ENCODE assay signal across 14 cellular contexts in the genomic region with DNA sequence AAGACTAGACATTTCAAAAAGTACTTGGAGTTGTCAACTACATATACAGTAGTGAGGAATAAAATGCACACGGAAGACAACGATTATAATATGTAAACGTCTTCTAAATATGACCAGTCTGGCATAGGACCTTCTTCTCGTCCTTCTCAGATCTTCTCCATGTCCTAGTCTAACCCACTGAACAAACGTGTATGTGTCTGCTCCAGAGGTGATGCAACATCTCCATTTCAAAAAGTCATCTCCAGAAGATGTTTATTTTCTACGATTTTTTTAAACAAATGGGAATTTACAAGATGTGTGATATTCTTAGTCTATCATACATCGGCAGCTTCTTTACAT.
DNase-seq lines count a peak whose midpoint lies in the region; ATAC-seq and TF ChIP-seq lines count a peak whose summit lies in the region.
"Had no signal": no experiment of that assay in that cellular context is flagged by ENCODE, and none has a peak within 500 bp of the region (broad histone marks: within the 10 kb centered on the region; RNA-seq: fewer than 3 reads in every experiment).

No MANE protein-coding gene starts in this region.

- 83% methylated on average over 7 of the region's 7 CpGs for WGBS in HUES64
- 91 to 96% methylated on average over 5 to 7 of the region's 7 CpGs for WGBS in endodermal cell (ENCODE audit: insufficient coverage in 1 of 2, insufficient read length in 1 of 2), 2 experiments
- 91% methylated on average over 7 of the region's 7 CpGs for WGBS in smooth muscle cell (ENCODE audit: low lambda C conversion rate)

- no peaks in the 10 kb centered on the region for H3F3A ChIP-seq in GM23338 (replicated peaks; ENCODE audit: low read depth)
- no peaks in the 10 kb centered on the region for H3F3A ChIP-seq in smooth muscle cell (ENCODE audit: low read depth)

- H3K4me3 ChIP-seq in GM23338 (peak overlapping the region; percentile 73), HUES64 (ENCODE audit: low read length) (peak overlapping the region; percentile 50), endodermal cell (ENCODE audit: low read length) (no peak overlapping the region), smooth muscle cell (no peak overlapping the region), dorsolateral prefrontal cortex (no peak overlapping the region)

- H3K9me3 ChIP-seq in HUES64 (ENCODE audit: insufficient read depth, low read depth, low read length) (no peaks in the 10 kb centered on the region), endodermal cell (ENCODE audit: control insufficient read depth, low read length) (no peaks in the 10 kb centered on the region), smooth muscle cell (replicated peaks; ENCODE audit: low read depth) (no peaks in the 10 kb centered on the region)
- H3K9me3 ChIP-seq: Caco-2 had no signal

- H3K27me3 Mint-ChIP-seq in GM23338 (ENCODE audit: insufficient read depth, low read depth, poor library complexity) (peaks cover 12% of the 10 kb centered on the region), endodermal cell (ENCODE audit: insufficient read depth) (peaks cover 28% of the 10 kb centered on the region)

- no peak for TF ChIP-seq CTCF in GM23338 (conservative IDR thresholded peaks at IDR 0.05; ENCODE audit: low read depth in 2 of 2)
- TF ChIP-seq CTCF in endodermal cell (conservative IDR thresholded peaks at IDR 0.05), result no peak
- no peak for TF ChIP-seq CTCF in smooth muscle cell (IDR thresholded peaks at IDR 0.05; ENCODE audit: borderline replicate concordance, insufficient read depth, poor library complexity, severe bottlenecking)
- no peak for TF ChIP-seq CTCF in GM13976 (IDR thresholded peaks at IDR 0.05; ENCODE audit: borderline replicate concordance, control extremely low read depth, extremely low read depth, insufficient read depth, missing control alignments)
- TF ChIP-seq CTCF in dorsolateral prefrontal cortex (IDR thresholded peaks at IDR 0.05 in 54 of 56, conservative IDR thresholded peaks at IDR 0.05 in 2 of 56; ENCODE audit: low read depth in 1 of 56, partially characterized antibody in 56 of 56), result no peak

- DNase-seq in GM23338 (ENCODE audit: low spot score), result no peak
- DNase-seq in endodermal cell, result no peak
- DNase-seq in smooth muscle cell (lab: John Stamatoyannopoulos, UW; ENCODE audit: unreplicated experiment), result no peak
- DNase-seq in GM13976 (ENCODE audit: low spot score), result no peak
- no peak for DNase-seq in dorsolateral prefrontal cortex
- no peak for DNase-seq in RPMI8226
- DNase-seq: Caco-2; CD8-positive, alpha-beta T cell; DND-41; GF-D8 had no signal

- no peak overlapping the region for H3K27ac Mint-ChIP-seq in GM23338
- H3K27ac Mint-ChIP-seq in endodermal cell, result no peak overlapping the region
- H3K27ac Mint-ChIP-seq: CD14-positive monocyte; CD8-positive, alpha-beta T cell had no signal

- ATAC-seq in GM23338 (no peak), HG02973 (IDR thresholded peaks at IDR 0.05; ENCODE audit: unreplicated experiment) (no peak)
- ATAC-seq: CD8-positive, alpha-beta T cell had no signal

- H3K4me1 Mint-ChIP-seq in GM23338 (peaks cover 9% of the 10 kb centered on the region; the same call in 2 of the 3 replicates), endodermal cell (peaks cover 18% of the 10 kb centered on the region)
- H3K4me1 Mint-ChIP-seq: CD14-positive monocyte had no signal

- H3K36me3 ChIP-seq in GM23338 (ENCODE audit: insufficient read depth) (no peaks in the 10 kb centered on the region), HUES64 (ENCODE audit: insufficient read depth, low read length) (no peaks in the 10 kb centered on the region), endodermal cell (ENCODE audit: control insufficient read depth, insufficient read depth, low read length) (no peaks in the 10 kb centered on the region), smooth muscle cell (ENCODE audit: low read depth) (no peaks in the 10 kb centered on the region)

- intact Hi-C loops in dorsolateral prefrontal cortex (cut with DNase I), result no loop called here

- peak overlapping the region; percentile 78 for H3K4me3 Mint-ChIP-seq in GM23338
- H3K4me3 Mint-ChIP-seq in endodermal cell, result peak overlapping the region; percentile 64
- H3K4me3 Mint-ChIP-seq: CD8-positive, alpha-beta T cell had no signal

- H3K27me3 ChIP-seq in GM23338 (ENCODE audit: insufficient read depth) (peaks cover 21% of the 10 kb centered on the region), HUES64 (ENCODE audit: insufficient read depth, low read length) (peaks cover 2% of the 10 kb centered on the region; the same call in 1 of the 2 replicates), endodermal cell (ENCODE audit: control insufficient read depth, insufficient read depth, low read length, poor library complexity, severe bottlenecking) (no peaks in the 10 kb centered on the region), smooth muscle cell (ENCODE audit: low read depth) (no peaks in the 10 kb centered on the region), dorsolateral prefrontal cortex (peaks cover 0 to 85% (median 43%) of the 10 kb centered on the region in 45 donors)

- H3K9ac ChIP-seq in HUES64 (ENCODE audit: low read depth, low read length), result no peak overlapping the region
- no peak overlapping the region for H3K9ac ChIP-seq in endodermal cell (ENCODE audit: extremely low read depth, low read length, poor library complexity, severe bottlenecking)
- no peak overlapping the region for H3K9ac ChIP-seq in smooth muscle cell (ENCODE audit: low read depth)

- H3K79me2 ChIP-seq in GM23338 (replicated peaks; ENCODE audit: insufficient read depth), result no peaks in the 10 kb centered on the region
- H3K79me2 ChIP-seq in smooth muscle cell (ENCODE audit: low read depth), result no peaks in the 10 kb centered on the region

- H3K9me3 Mint-ChIP-seq in GM23338 (no peaks in the 10 kb centered on the region), endodermal cell (no peaks in the 10 kb centered on the region)
- H3K9me3 Mint-ChIP-seq: CD8-positive, alpha-beta T cell had no signal

- H4K20me1 ChIP-seq in GM23338 (replicated peaks; ENCODE audit: insufficient read depth), result no peaks in the 10 kb centered on the region
- H4K20me1 ChIP-seq in smooth muscle cell (ENCODE audit: low read depth), result no peaks in the 10 kb centered on the region

- H3K36me3 Mint-ChIP-seq in GM23338 (ENCODE audit: low read depth) (no peaks in the 10 kb centered on the region), endodermal cell (ENCODE audit: low read depth) (peaks cover 1% of the 10 kb centered on the region)
- H3K36me3 Mint-ChIP-seq: CD14-positive monocyte; CD8-positive, alpha-beta T cell had no signal

- H3K4me1 ChIP-seq in GM23338 (ENCODE audit: insufficient read depth) (peaks cover 9% of the 10 kb centered on the region), HUES64 (ENCODE audit: insufficient read depth, low read length) (no peaks in the 10 kb centered on the region), endodermal cell (ENCODE audit: control insufficient read depth, insufficient read depth, low read length) (peaks cover 6% of the 10 kb centered on the region), smooth muscle cell (ENCODE audit: low read depth) (peaks cover 8% of the 10 kb centered on the region)

- in situ Hi-C loops in GM13976 (cut with MboI; ENCODE audit: low sequenced_read_pairs, unreplicated experiment), result no loop called here

- H3K27ac ChIP-seq in GM23338 (ENCODE audit: low read depth) (no peak overlapping the region), HUES64 (ENCODE audit: low read depth, low read length) (no peak overlapping the region), endodermal cell (ENCODE audit: low read depth, low read length) (no peak overlapping the region), smooth muscle cell (ENCODE audit: low read depth) (no peak overlapping the region), dorsolateral prefrontal cortex (no peak overlapping the region)
- H3K27ac ChIP-seq: HL-60 had no signal

- peak overlapping the region; percentile 94 for H2AFZ ChIP-seq in GM23338
- H2AFZ ChIP-seq in smooth muscle cell (ENCODE audit: low read depth), result peak overlapping the region; percentile 99

- H3K4me2 ChIP-seq in GM23338 (peak overlapping the region; percentile 72), smooth muscle cell (peak overlapping the region; percentile 89)

- H3K9me2 ChIP-seq in GM23338 (ENCODE audit: insufficient read depth), result no peaks in the 10 kb centered on the region

TF ChIP-seq in GM23338, 12 proteins besides CTCF, POLR2A, EP300 and RAD21 (continues in another document):
- no peak for TF ChIP-seq POLR2AphosphoS5 (IDR thresholded peaks at IDR 0.05; ENCODE audit: low read depth)
- TF ChIP-seq ZNF114 (CRISPR knock-in tag; IDR thresholded peaks at IDR 0.05), result no peak
- no peak for TF ChIP-seq EZH2 (IDR thresholded peaks at IDR 0.05; ENCODE audit: low read depth, unreplicated experiment)
- TF ChIP-seq, protein P1, sequence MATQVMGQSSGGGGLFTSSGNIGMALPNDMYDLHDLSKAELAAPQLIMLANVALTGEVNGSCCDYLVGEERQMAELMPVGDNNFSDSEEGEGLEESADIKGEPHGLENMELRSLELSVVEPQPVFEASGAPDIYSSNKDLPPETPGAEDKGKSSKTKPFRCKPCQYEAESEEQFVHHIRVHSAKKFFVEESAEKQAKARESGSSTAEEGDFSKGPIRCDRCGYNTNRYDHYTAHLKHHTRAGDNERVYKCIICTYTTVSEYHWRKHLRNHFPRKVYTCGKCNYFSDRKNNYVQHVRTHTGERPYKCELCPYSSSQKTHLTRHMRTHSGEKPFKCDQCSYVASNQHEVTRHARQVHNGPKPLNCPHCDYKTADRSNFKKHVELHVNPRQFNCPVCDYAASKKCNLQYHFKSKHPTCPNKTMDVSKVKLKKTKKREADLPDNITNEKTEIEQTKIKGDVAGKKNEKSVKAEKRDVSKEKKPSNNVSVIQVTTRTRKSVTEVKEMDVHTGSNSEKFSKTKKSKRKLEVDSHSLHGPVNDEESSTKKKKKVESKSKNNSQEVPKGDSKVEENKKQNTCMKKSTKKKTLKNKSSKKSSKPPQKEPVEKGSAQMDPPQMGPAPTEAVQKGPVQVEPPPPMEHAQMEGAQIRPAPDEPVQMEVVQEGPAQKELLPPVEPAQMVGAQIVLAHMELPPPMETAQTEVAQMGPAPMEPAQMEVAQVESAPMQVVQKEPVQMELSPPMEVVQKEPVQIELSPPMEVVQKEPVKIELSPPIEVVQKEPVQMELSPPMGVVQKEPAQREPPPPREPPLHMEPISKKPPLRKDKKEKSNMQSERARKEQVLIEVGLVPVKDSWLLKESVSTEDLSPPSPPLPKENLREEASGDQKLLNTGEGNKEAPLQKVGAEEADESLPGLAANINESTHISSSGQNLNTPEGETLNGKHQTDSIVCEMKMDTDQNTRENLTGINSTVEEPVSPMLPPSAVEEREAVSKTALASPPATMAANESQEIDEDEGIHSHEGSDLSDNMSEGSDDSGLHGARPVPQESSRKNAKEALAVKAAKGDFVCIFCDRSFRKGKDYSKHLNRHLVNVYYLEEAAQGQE (IDR thresholded peaks at IDR 0.05; ENCODE audit: unreplicated experiment), result no peak
- no peak for TF ChIP-seq EZH2phosphoT487 (IDR thresholded peaks at IDR 0.05; ENCODE audit: unreplicated experiment)
- TF ChIP-seq CREB1 (CRISPR knock-in tag; IDR thresholded peaks at IDR 0.05; ENCODE audit: low read depth), result no peak
- no peak for TF ChIP-seq JUNB (IDR thresholded peaks at IDR 0.05; ENCODE audit: unreplicated experiment)
- no peak for TF ChIP-seq ZNF331 (CRISPR knock-in tag; IDR thresholded peaks at IDR 0.05; ENCODE audit: low read depth)
- TF ChIP-seq STAT1 (IDR thresholded peaks at IDR 0.05; ENCODE audit: unreplicated experiment), result no peak

Comparison
In these comparisons a context has a peak if more than half of its experiments do, and no peak if none do; other contexts are left out.
1. H3K4me3 ChIP-seq: peak in GM23338 (single experiment) and HUES64 (single experiment); none in endodermal cell (single experiment), smooth muscle cell (single experiment) and dorsolateral prefrontal cortex (0 of 59).